In the genomic region with DNA sequence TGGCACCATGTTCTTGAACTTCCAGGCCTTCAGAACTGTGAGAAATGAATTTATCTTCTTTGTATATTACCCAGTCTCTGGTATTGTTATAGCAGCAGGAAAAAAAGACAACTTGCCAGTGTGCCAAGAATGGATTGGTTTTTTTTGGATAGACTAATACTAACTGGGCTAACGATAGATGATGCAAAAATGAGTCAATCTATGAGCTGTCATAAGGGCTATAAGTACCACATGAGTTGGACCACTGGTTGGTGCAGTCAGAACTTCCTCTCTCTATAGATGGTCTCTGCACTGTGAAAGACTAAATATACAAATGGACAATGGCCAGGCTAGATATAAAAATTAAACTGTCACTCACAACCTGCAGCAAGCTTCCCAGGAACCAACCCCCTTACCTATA, we compare ENCODE assay signal across 19 cellular contexts.
DNase-seq lines count a peak whose midpoint lies in the region; ATAC-seq, FAIRE-seq and TF ChIP-seq lines count a peak whose summit lies in the region.
"Had no signal": no experiment of that assay in that cellular context is flagged by ENCODE, and none has a peak within 500 bp of the region (broad histone marks: within the 10 kb centered on the region; RNA-seq: fewer than 3 reads in every experiment).

No MANE protein-coding gene starts in this region.

- peak; percentile 67 for DNase-seq in AG10803 (ENCODE audit: low read depth)
- DNase-seq in MG63, result peak; percentile 39
- DNase-seq in bronchial epithelial cell (ENCODE audit: low read depth), result peak; percentile 95
- peak; percentile 67 for DNase-seq in iris pigment epithelial cell (ENCODE audit: low read depth)
- no peak for DNase-seq in activated naive CD4-positive, alpha-beta T cell treated with anti-CD3 and anti-CD28 coated beads, Interleukin-2, amount 50 U/mL, for 72 hours (ENCODE audit: low spot score in 2 of 2)
- DNase-seq in DMS79 (lab: John Stamatoyannopoulos, UW), result no peak
- DNase-seq: activated CD4-positive, alpha-beta T cell treated with anti-CD3 and anti-CD28 coated beads for 36 hours; activated naive CD8-positive, alpha-beta T cell treated with anti-CD3 and anti-CD28 coated beads, Interleukin-2, amount 10 ng/mL, durations not matched to agents 7 days and 5 days; activated T-cell treated with anti-CD3 and anti-CD28 coated beads for 4 hours; Caco-2; esophagus squamous epithelium; SHP77 treated with DMSO at 0.1 percent for 48 hours had no signal

- H3K36me3 ChIP-seq in MG63 (no peaks in the 10 kb centered on the region), bronchial epithelial cell (ENCODE audit: control insufficient read depth, insufficient read depth, low read length) (no peaks in the 10 kb centered on the region)
- H3K36me3 ChIP-seq: esophagus squamous epithelium, right atrium auricular region had no signal

- H3K4me3 ChIP-seq in AG10803 (ENCODE audit: low read length) (no peak overlapping the region), MG63 (no peak overlapping the region), bronchial epithelial cell (ENCODE audit: low read depth, low read length) (no peak overlapping the region)
- H3K4me3 ChIP-seq: esophagus squamous epithelium, right atrium auricular region had no signal

- no peak for TF ChIP-seq CTCF in AG10803 (conservative IDR thresholded peaks at IDR 0.05; ENCODE audit: low read length)
- TF ChIP-seq CTCF in bronchial epithelial cell (IDR thresholded peaks at IDR 0.05; ENCODE audit: insufficient read depth, low read length, severe bottlenecking), result no peak

- H3K36me3 Mint-ChIP-seq in activated naive CD4-positive, alpha-beta T cell treated with anti-CD3 and anti-CD28 coated beads, Interleukin-2, amount 50 U/mL, for 72 hours, result no peaks in the 10 kb centered on the region
- H3K36me3 Mint-ChIP-seq: activated naive CD8-positive, alpha-beta T cell treated with anti-CD3 and anti-CD28 coated beads, Interleukin-2, amount 10 ng/mL, durations not matched to agents 7 days and 5 days; memory B cell had no signal

- no peak for ATAC-seq in HG02884 (IDR thresholded peaks at IDR 0.05; ENCODE audit: unreplicated experiment)
- no peak for ATAC-seq in activated naive CD4-positive, alpha-beta T cell treated with anti-CD3 and anti-CD28 coated beads, Interleukin-2, amount 50 U/mL, for 72 hours
- no peak for ATAC-seq in GM21390 (IDR thresholded peaks at IDR 0.05; ENCODE audit: unreplicated experiment)
- ATAC-seq: activated CD4-positive, alpha-beta T cell treated with anti-CD3 and anti-CD28 coated beads for 36 hours; HepG2 had no signal

- peaks cover 11% of the 10 kb centered on the region for H3K9me3 ChIP-seq in MG63
- H3K9me3 ChIP-seq: Caco-2, esophagus squamous epithelium, right atrium auricular region had no signal

- FAIRE-seq in bronchial epithelial cell (lab: Jason Lieb, UNC), result peak; percentile 62
- FAIRE-seq: colon, HepG2 had no signal

- no peak overlapping the region for H3K27ac Mint-ChIP-seq in activated naive CD4-positive, alpha-beta T cell treated with anti-CD3 and anti-CD28 coated beads, Interleukin-2, amount 50 U/mL, for 72 hours
- H3K27ac Mint-ChIP-seq: activated CD4-positive, alpha-beta T cell treated with anti-CD3 and anti-CD28 coated beads for 36 hours; activated naive CD8-positive, alpha-beta T cell treated with anti-CD3 and anti-CD28 coated beads, Interleukin-2, amount 10 ng/mL, durations not matched to agents 7 days and 5 days; memory B cell; nephron had no signal

- no peaks in the 10 kb centered on the region for H3K9me3 Mint-ChIP-seq in activated naive CD4-positive, alpha-beta T cell treated with anti-CD3 and anti-CD28 coated beads, Interleukin-2, amount 50 U/mL, for 72 hours
- H3K9me3 Mint-ChIP-seq: activated naive CD8-positive, alpha-beta T cell treated with anti-CD3 and anti-CD28 coated beads, Interleukin-2, amount 10 ng/mL, durations not matched to agents 7 days and 5 days; memory B cell; nephron had no signal

- H3K27me3 ChIP-seq in MG63 (no peaks in the 10 kb centered on the region), bronchial epithelial cell (ENCODE audit: control insufficient read depth, insufficient read depth, low read length) (no peaks in the 10 kb centered on the region)
- H3K27me3 ChIP-seq: esophagus squamous epithelium, right atrium auricular region had no signal

Comparison
In these comparisons a context has a peak if more than half of its experiments do, and no peak if none do; other contexts are left out.
1. DNase-seq: peak in AG10803 (single experiment), MG63 (single experiment), bronchial epithelial cell (single experiment) and iris pigment epithelial cell (single experiment); none in activated naive CD4-positive, alpha-beta T cell treated with anti-CD3 and anti-CD28 coated beads, Interleukin-2, amount 50 U/mL, for 72 hours (0 of 2) and DMS79 (single experiment).